ENCODE assay signal across 1 cellular context in genomic region chr5:139637438-139638089, GRCh38.
TF ChIP-seq lines count a peak whose summit lies in the region.

No MANE protein-coding gene starts in this region.

TF ChIP-seq in K562, 482 proteins besides CTCF, POLR2A, EP300 and RAD21 (continued from another document and continues in another):
- TF ChIP-seq ZNF518B (CRISPR knock-in tag; IDR thresholded peaks at IDR 0.05) (no peak), PURB (CRISPR knock-in tag; IDR thresholded peaks at IDR 0.05; ENCODE audit: low read depth) (no peak), POLR2H (tag; IDR thresholded peaks at IDR 0.05; ENCODE audit: low read depth) (peak; percentile 70), SNRNP70 (optimal IDR thresholded peaks at IDR 0.05; ENCODE audit: low read depth, low read length) (no peak), HNRNPL (IDR thresholded peaks at IDR 0.05; ENCODE audit: low read depth, low read length) (peak; percentile 89), HMG20B (CRISPR knock-in tag; IDR thresholded peaks at IDR 0.05) (no peak), JUN (IDR thresholded peaks at IDR 0.05; ENCODE audit: borderline replicate concordance, low read depth, low read length) (0 out of 2 replicates have a peak, but pooled peaks have one; percentile 17), JUN (CRISPR knock-in tag; IDR thresholded peaks at IDR 0.05; ENCODE audit: borderline replicate concordance) (no peak), DIDO1 (tag; IDR thresholded peaks at IDR 0.05; ENCODE audit: low read depth) (no peak; the same call in 1 of the 2 replicates), NR2F6 (CRISPR knock-in tag; IDR thresholded peaks at IDR 0.05) (no peak), MTA3 (IDR thresholded peaks at IDR 0.05; ENCODE audit: borderline replicate concordance) (peak; percentile 96), OTX1 (CRISPR knock-in tag; IDR thresholded peaks at IDR 0.05) (no peak), RREB1 (CRISPR knock-in tag; IDR thresholded peaks at IDR 0.05) (no peak), RBM25 (IDR thresholded peaks at IDR 0.05; ENCODE audit: low read depth, low read length, severe bottlenecking) (peak; percentile 57), SMARCB1 (IDR thresholded peaks at IDR 0.05; ENCODE audit: insufficient read length, low read depth) (no peak), HNRNPLL (IDR thresholded peaks at IDR 0.05; ENCODE audit: low read depth, low read length, poor library complexity, severe bottlenecking) (no peak), FOXK1 (CRISPR knock-in tag; IDR thresholded peaks at IDR 0.05; ENCODE audit: borderline replicate concordance) (0 out of 2 replicates have a peak, but pooled peaks have one; percentile 57), BDP1 (IDR thresholded peaks at IDR 0.05; ENCODE audit: insufficient read depth, insufficient read length) (no peak), ARID1B (IDR thresholded peaks at IDR 0.05) (peak; percentile 93), ZNF143 (CRISPR knock-in tag; IDR thresholded peaks at IDR 0.05) (no peak; the same call in 1 of the 2 replicates), ARNT (IDR thresholded peaks at IDR 0.05) (no peak), MEF2A (IDR thresholded peaks at IDR 0.05; ENCODE audit: control insufficient read depth, low read depth, low read length) (no peak), FOS (IDR thresholded peaks at IDR 0.05; ENCODE audit: extremely low read depth, insufficient read length) (no peak), GTF2F1 (IDR thresholded peaks at IDR 0.05; ENCODE audit: low read depth, low read length) (no peak), EZH2 (IDR thresholded peaks at IDR 0.05; ENCODE audit: borderline replicate concordance, low read depth, low read length) (no peak), HDAC1 (IDR thresholded peaks at IDR 0.05) (peak in 1 of 2 experiments; percentile 85; a peak in 2 of 4 replicates), SRSF1 (IDR thresholded peaks at IDR 0.05; ENCODE audit: low read depth, low read length) (no peak), ZKSCAN8 (CRISPR knock-in tag; IDR thresholded peaks at IDR 0.05) (no peak), ZNF780A (CRISPR knock-in tag; IDR thresholded peaks at IDR 0.05) (no peak), SIRT6 (IDR thresholded peaks at IDR 0.05; ENCODE audit: low read depth, low read length) (no peak), CBX8 (IDR thresholded peaks at IDR 0.05; ENCODE audit: borderline replicate concordance, extremely low read depth, low read depth, low read length, poor library complexity, severe bottlenecking) (no peak), TRIM28 (IDR thresholded peaks at IDR 0.05) (peak; percentile 60; the same call in 1 of the 2 replicates)
- TF ChIP-seq, protein P1, sequence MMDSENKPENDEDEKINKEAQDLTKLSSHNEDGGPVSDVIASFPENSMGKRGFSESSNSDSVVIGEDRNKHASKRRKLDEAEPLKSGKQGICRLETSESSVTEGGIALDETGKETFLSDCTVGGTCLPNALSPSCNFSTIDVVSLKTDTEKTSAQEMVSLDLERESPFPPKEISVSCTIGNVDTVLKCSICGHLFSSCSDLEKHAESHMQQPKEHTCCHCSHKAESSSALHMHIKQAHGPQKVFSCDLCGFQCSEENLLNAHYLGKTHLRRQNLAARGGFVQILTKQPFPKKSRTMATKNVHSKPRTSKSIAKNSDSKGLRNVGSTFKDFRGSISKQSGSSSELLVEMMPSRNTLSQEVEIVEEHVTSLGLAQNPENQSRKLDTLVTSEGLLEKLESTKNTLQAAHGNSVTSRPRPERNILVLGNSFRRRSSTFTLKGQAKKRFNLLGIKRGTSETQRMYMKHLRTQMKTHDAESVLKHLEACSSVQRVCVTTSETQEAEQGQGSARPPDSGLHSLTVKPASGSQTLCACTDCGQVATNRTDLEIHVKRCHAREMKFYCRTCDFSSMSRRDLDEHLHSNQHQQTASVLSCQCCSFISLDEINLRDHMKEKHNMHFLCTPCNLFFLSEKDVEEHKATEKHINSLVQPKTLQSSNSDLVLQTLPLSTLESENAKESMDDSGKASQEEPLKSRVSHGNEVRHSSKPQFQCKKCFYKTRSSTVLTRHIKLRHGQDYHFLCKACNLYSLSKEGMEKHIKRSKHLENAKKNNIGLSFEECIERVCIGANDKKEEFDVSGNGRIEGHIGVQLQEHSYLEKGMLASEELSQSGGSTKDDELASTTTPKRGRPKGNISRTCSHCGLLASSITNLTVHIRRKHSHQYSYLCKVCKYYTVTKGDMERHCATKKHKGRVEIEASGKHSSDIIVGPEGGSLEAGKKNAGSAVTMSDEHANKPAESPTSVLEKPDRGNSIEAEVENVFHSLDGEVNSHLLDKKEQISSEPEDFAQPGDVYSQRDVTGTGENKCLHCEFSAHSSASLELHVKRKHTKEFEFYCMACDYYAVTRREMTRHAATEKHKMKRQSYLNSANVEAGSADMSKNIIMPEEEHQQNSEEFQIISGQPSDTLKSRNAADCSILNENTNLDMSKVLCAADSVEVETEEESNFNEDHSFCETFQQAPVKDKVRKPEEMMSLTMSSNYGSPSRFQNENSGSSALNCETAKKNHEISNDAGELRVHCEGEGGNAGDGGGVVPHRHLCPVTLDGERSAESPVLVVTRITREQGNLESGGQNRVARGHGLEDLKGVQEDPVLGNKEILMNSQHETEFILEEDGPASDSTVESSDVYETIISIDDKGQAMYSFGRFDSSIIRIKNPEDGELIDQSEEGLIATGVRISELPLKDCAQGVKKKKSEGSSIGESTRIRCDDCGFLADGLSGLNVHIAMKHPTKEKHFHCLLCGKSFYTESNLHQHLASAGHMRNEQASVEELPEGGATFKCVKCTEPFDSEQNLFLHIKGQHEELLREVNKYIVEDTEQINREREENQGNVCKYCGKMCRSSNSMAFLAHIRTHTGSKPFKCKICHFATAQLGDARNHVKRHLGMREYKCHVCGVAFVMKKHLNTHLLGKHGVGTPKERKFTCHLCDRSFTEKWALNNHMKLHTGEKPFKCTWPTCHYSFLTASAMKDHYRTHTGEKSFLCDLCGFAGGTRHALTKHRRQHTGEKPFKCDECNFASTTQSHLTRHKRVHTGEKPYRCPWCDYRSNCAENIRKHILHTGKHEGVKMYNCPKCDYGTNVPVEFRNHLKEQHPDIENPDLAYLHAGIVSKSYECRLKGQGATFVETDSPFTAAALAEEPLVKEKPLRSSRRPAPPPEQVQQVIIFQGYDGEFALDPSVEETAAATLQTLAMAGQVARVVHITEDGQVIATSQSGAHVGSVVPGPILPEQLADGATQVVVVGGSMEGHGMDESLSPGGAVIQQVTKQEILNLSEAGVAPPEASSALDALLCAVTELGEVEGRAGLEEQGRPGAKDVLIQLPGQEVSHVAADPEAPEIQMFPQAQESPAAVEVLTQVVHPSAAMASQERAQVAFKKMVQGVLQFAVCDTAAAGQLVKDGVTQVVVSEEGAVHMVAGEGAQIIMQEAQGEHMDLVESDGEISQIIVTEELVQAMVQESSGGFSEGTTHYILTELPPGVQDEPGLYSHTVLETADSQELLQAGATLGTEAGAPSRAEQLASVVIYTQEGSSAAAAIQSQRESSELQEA (IDR thresholded peaks at IDR 0.05; ENCODE audit: low read depth), result no peak
- TF ChIP-seq, protein P2, sequence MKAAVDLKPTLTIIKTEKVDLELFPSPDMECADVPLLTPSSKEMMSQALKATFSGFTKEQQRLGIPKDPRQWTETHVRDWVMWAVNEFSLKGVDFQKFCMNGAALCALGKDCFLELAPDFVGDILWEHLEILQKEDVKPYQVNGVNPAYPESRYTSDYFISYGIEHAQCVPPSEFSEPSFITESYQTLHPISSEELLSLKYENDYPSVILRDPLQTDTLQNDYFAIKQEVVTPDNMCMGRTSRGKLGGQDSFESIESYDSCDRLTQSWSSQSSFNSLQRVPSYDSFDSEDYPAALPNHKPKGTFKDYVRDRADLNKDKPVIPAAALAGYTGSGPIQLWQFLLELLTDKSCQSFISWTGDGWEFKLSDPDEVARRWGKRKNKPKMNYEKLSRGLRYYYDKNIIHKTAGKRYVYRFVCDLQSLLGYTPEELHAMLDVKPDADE (conservative IDR thresholded peaks at IDR 0.05; ENCODE audit: control insufficient read depth, low read depth, low read length), result peak; percentile 88
- TF ChIP-seq, protein P3, sequence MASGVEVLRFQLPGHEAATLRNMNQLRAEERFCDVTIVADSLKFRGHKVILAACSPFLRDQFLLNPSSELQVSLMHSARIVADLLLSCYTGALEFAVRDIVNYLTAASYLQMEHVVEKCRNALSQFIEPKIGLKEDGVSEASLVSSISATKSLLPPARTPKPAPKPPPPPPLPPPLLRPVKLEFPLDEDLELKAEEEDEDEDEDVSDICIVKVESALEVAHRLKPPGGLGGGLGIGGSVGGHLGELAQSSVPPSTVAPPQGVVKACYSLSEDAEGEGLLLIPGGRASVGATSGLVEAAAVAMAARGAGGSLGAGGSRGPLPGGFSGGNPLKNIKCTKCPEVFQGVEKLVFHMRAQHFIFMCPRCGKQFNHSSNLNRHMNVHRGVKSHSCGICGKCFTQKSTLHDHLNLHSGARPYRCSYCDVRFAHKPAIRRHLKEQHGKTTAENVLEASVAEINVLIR (CRISPR knock-in tag; IDR thresholded peaks at IDR 0.05), result no peak
- TF ChIP-seq, protein P4, sequence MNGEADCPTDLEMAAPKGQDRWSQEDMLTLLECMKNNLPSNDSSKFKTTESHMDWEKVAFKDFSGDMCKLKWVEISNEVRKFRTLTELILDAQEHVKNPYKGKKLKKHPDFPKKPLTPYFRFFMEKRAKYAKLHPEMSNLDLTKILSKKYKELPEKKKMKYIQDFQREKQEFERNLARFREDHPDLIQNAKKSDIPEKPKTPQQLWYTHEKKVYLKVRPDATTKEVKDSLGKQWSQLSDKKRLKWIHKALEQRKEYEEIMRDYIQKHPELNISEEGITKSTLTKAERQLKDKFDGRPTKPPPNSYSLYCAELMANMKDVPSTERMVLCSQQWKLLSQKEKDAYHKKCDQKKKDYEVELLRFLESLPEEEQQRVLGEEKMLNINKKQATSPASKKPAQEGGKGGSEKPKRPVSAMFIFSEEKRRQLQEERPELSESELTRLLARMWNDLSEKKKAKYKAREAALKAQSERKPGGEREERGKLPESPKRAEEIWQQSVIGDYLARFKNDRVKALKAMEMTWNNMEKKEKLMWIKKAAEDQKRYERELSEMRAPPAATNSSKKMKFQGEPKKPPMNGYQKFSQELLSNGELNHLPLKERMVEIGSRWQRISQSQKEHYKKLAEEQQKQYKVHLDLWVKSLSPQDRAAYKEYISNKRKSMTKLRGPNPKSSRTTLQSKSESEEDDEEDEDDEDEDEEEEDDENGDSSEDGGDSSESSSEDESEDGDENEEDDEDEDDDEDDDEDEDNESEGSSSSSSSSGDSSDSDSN (IDR thresholded peaks at IDR 0.05; ENCODE audit: borderline replicate concordance in 1 of 2, low read depth in 2 of 2, low read length in 2 of 2), result peak; percentile 13 to 91; a peak in 3 of 4 replicates
